ENCODE assay signal across 28 cellular contexts in genomic region chr13:29561918-29562317, GRCh38. TPM values are rescaled to one million over a fixed set of nuclear protein-coding genes. Genes with fewer than 3 reads are reported as not detected.
DNase-seq lines count a peak whose midpoint lies in the region; ATAC-seq and TF ChIP-seq lines count a peak whose summit lies in the region.
"Had no signal": no experiment of that assay in that cellular context is flagged by ENCODE, and none has a peak within 500 bp of the region (broad histone marks: within the 10 kb centered on the region; RNA-seq: fewer than 3 reads in every experiment).

No MANE protein-coding gene starts in this region.

- DNase-seq in MCF 10A (ENCODE audit: unreplicated experiment) = peak; percentile 66
- no peak for DNase-seq in breast epithelium (ENCODE audit: low spot score in 2 of 2)
- peak; percentile 41 for DNase-seq in dermis blood vessel endothelial cell
- no peak for DNase-seq in left lobe of liver (ENCODE audit: low spot score)
- DNase-seq in transverse colon = no peak
- DNase-seq in DMS 273 (lab: John Stamatoyannopoulos, UW; ENCODE audit: unreplicated experiment) = no peak
- DNase-seq in stimulated activated CD4-positive, alpha-beta T cell treated with anti-CD3 and anti-CD28 coated beads, Interleukin-4, amount 100 ng/mL, for 4 hours = no peak
- DNase-seq: activated CD4-positive, alpha-beta T cell treated with anti-CD3 and anti-CD28 coated beads for 4 hours; activated naive CD8-positive, alpha-beta T cell treated with anti-CD3 and anti-CD28 coated beads, Interleukin-2, amount 50 U/mL, for 24 hours; activated T-cell treated with anti-CD3 and anti-CD28 coated beads, Interleukin-2, amount 50 U/mL, for 48 hours; CD4-positive, CD25-positive, alpha-beta regulatory T cell; cerebellar nuclear complex; foreskin melanocyte; hypothalamus; immature natural killer cell; left lung; MV-4-11; naive thymus-derived CD8-positive, alpha-beta T cell; NCI-H1436 treated with DMSO at 0.1 percent for 48 hours; occipital lobe; SK-N-SH; stimulated activated CD8-positive, alpha-beta memory T cell treated with anti-CD3 and anti-CD28 coated beads, Interleukin-4, amount 100 ng/mL, for 48 hours; stimulated activated naive CD8-positive, alpha-beta T cell treated with anti-CD3 and anti-CD28 coated beads, Interleukin-15, amount 100 ng/mL, for 72 hours had no signal

- TF ChIP-seq EP300 in transverse colon (IDR thresholded peaks at IDR 0.05; ENCODE audit: low read depth) = no peak

- peaks cover 12% of the 10 kb centered on the region for H3K36me3 Mint-ChIP-seq in MCF 10A (ENCODE audit: insufficient read depth, unreplicated experiment)
- H3K36me3 Mint-ChIP-seq: immature natural killer cell; mesothelial cell of epicardium; naive thymus-derived CD8-positive, alpha-beta T cell had no signal

- CTCF ChIA-PET in MCF 10A (lab: Yijun Ruan, JAX) = interaction anchor here (0.7 kb wide), 1 partner anchor 365 kb away, joined by 3 read pairs; no protein-coding TSS in a partner anchor

- in situ Hi-C loops in transverse colon (cut with MboI; ENCODE audit: low pct_ligation_motif_present in 1 of 4, low pct_unique_long_range_greater_than_20kb in 1 of 4, low sequenced_read_pairs in 3 of 4) = no loop called here

- no peak for TF ChIP-seq POLR2A in breast epithelium (IDR thresholded peaks at IDR 0.05)
- TF ChIP-seq POLR2A in transverse colon (IDR thresholded peaks at IDR 0.05) = no peak

- H3K4me3 ChIP-seq in breast epithelium = no peak overlapping the region
- H3K4me3 ChIP-seq in skeletal muscle satellite cell (ENCODE audit: low read length) = no peak overlapping the region
- H3K4me3 ChIP-seq in transverse colon = no peak overlapping the region
- H3K4me3 ChIP-seq: left lung, skin epidermis, thyroid gland had no signal

- WGBS in transverse colon (ENCODE audit: low coverage in 1 of 2), 2 donors = 90 to 100% methylated on average over 2 to 6 of the region's 6 CpGs

- TF ChIP-seq CTCF in MCF 10A (IDR thresholded peaks at IDR 0.05; ENCODE audit: unreplicated experiment) = no peak
- no peak for TF ChIP-seq CTCF in breast epithelium (IDR thresholded peaks at IDR 0.05)
- no peak for TF ChIP-seq CTCF in transverse colon (IDR thresholded peaks at IDR 0.05)

- H3K27me3 Mint-ChIP-seq in MCF 10A (ENCODE audit: insufficient read depth, unreplicated experiment) = no peaks in the 10 kb centered on the region
- H3K27me3 Mint-ChIP-seq: activated naive CD8-positive, alpha-beta T cell treated with anti-CD3 and anti-CD28 coated beads, Interleukin-2, amount 50 U/mL, for 24 hours; CD4-positive, CD25-positive, alpha-beta regulatory T cell; naive thymus-derived CD8-positive, alpha-beta T cell; stimulated activated naive CD8-positive, alpha-beta T cell treated with anti-CD3 and anti-CD28 coated beads, Interleukin-15, amount 100 ng/mL, for 72 hours had no signal

- BruUV-seq in MCF 10A (replicated peaks; lab: Mats Ljungman, UMichigan) = no TSS peak

- H3K4me3 Mint-ChIP-seq in MCF 10A (ENCODE audit: unreplicated experiment) = peak overlapping the region; percentile 17
- H3K4me3 Mint-ChIP-seq: activated naive CD8-positive, alpha-beta T cell treated with anti-CD3 and anti-CD28 coated beads, Interleukin-2, amount 50 U/mL, for 24 hours; CD4-positive, CD25-positive, alpha-beta regulatory T cell; immature natural killer cell; mesothelial cell of epicardium; naive thymus-derived CD8-positive, alpha-beta T cell; stimulated activated naive CD8-positive, alpha-beta T cell treated with anti-CD3 and anti-CD28 coated beads, Interleukin-15, amount 100 ng/mL, for 72 hours; T-helper 1 cell treated with Interleukin-12 subunit alpha and Interleukin-12 subunit beta and Interleukin-4 antibody, amounts not matched to agents 30 μg/mL and 1 μg/mL, for 36 hours had no signal

- H3K4me1 ChIP-seq in breast epithelium (no peaks in the 10 kb centered on the region), skeletal muscle satellite cell (ENCODE audit: control insufficient read depth, insufficient read depth, low read length) (peaks cover 19% of the 10 kb centered on the region), transverse colon (no peaks in the 10 kb centered on the region)
- H3K4me1 ChIP-seq: left lung, thyroid gland had no signal

- intact Hi-C loops in MCF 10A (cut with micrococcal nuclease) (loop anchor here (10.0 kb wide), 1 partner anchor 553 kb away; no protein-coding TSS in a partner anchor), breast epithelium (cut with DNase I; ENCODE audit: low total_unique reads) (no loop called here), transverse colon (cut with DNase I; ENCODE audit: low total_unique reads) (no loop called here)

- H3K9me3 ChIP-seq in breast epithelium = no peaks in the 10 kb centered on the region
- H3K9me3 ChIP-seq in skeletal muscle satellite cell (replicated peaks; ENCODE audit: low read length) = no peaks in the 10 kb centered on the region
- H3K9me3 ChIP-seq in transverse colon = no peaks in the 10 kb centered on the region
- H3K9me3 ChIP-seq: left lung, SK-N-SH, thyroid gland had no signal

- peak overlapping the region; percentile 36 for H3K27ac Mint-ChIP-seq in MCF 10A (ENCODE audit: low read depth, unreplicated experiment)
- H3K27ac Mint-ChIP-seq: activated naive CD8-positive, alpha-beta T cell treated with anti-CD3 and anti-CD28 coated beads, Interleukin-2, amount 50 U/mL, for 24 hours; immature natural killer cell; mesothelial cell of epicardium; stimulated activated naive CD8-positive, alpha-beta T cell treated with anti-CD3 and anti-CD28 coated beads, Interleukin-15, amount 100 ng/mL, for 72 hours; T-helper 1 cell treated with Interleukin-12 subunit alpha and Interleukin-12 subunit beta and Interleukin-4 antibody, amounts not matched to agents 30 μg/mL and 1 μg/mL, for 36 hours had no signal

- H3K27ac ChIP-seq in breast epithelium (no peak overlapping the region), transverse colon (no peak overlapping the region)
- H3K27ac ChIP-seq: left lung, skin epidermis, thyroid gland had no signal

- H3K4me1 Mint-ChIP-seq in MCF 10A (ENCODE audit: insufficient read depth, unreplicated experiment) = peaks cover 23% of the 10 kb centered on the region
- H3K4me1 Mint-ChIP-seq: immature natural killer cell had no signal

- H3K9ac ChIP-seq in skeletal muscle satellite cell (ENCODE audit: low read depth, low read length) = no peak overlapping the region
- H3K9ac ChIP-seq: SK-N-SH had no signal

- no peaks in the 10 kb centered on the region for H3K36me3 ChIP-seq in breast epithelium
- peaks cover 6% of the 10 kb centered on the region for H3K36me3 ChIP-seq in skeletal muscle satellite cell (ENCODE audit: insufficient read depth, low read length)
- H3K36me3 ChIP-seq in transverse colon = no peaks in the 10 kb centered on the region
- H3K36me3 ChIP-seq: left lung, thyroid gland had no signal

- no peaks in the 10 kb centered on the region for H3K9me3 Mint-ChIP-seq in MCF 10A (ENCODE audit: unreplicated experiment)
- H3K9me3 Mint-ChIP-seq: activated naive CD8-positive, alpha-beta T cell treated with anti-CD3 and anti-CD28 coated beads, Interleukin-2, amount 50 U/mL, for 24 hours; CD4-positive, CD25-positive, alpha-beta regulatory T cell; immature natural killer cell; mesothelial cell of epicardium; naive thymus-derived CD8-positive, alpha-beta T cell; stimulated activated naive CD8-positive, alpha-beta T cell treated with anti-CD3 and anti-CD28 coated beads, Interleukin-15, amount 100 ng/mL, for 72 hours; T-helper 1 cell treated with Interleukin-12 subunit alpha and Interleukin-12 subunit beta and Interleukin-4 antibody, amounts not matched to agents 30 μg/mL and 1 μg/mL, for 36 hours had no signal

- POLR2A ChIA-PET in MCF 10A (lab: Yijun Ruan, JAX) = interaction anchor here (1.2 to 4.3 kb wide), 3 partner anchors 34 to 288 kb away, joined by 3 to 30 read pairs (median 3); partner anchors contain the start of genes SLC7A1 and UBL3

- H3K27me3 ChIP-seq in breast epithelium (no peaks in the 10 kb centered on the region), skeletal muscle satellite cell (ENCODE audit: control insufficient read depth, insufficient read depth, low read length) (no peaks in the 10 kb centered on the region), transverse colon (no peaks in the 10 kb centered on the region)
- H3K27me3 ChIP-seq: left lung, thyroid gland had no signal

- peak; percentile 63 for ATAC-seq in left lobe of liver
- ATAC-seq: activated naive CD8-positive, alpha-beta T cell treated with anti-CD3 and anti-CD28 coated beads, Interleukin-2, amount 50 U/mL, for 24 hours; left lung; naive thymus-derived CD8-positive, alpha-beta T cell; stimulated activated naive CD8-positive, alpha-beta T cell treated with anti-CD3 and anti-CD28 coated beads, Interleukin-15, amount 100 ng/mL, for 72 hours had no signal

- peak overlapping the region; percentile 17 for H3K4me2 ChIP-seq in skeletal muscle satellite cell (ENCODE audit: low read length)
- H3K4me2 ChIP-seq: SK-N-SH had no signal

RNA-seq across cellular contexts. Expression of gene SLC7A1, which starts 33.6 kb away (rescaled TPM):
- 154 and 194 TPM in 2 replicates for total RNA-seq in MCF 10A (2022)
- 10 to 100 TPM in 2 of 3 donors, 1 to 10 TPM in 1; 6.6 to 15.4 (median 12.7) TPM for total RNA-seq in breast epithelium
- 17.7 and 69.5 TPM in 2 replicates for total RNA-seq in dermis blood vessel endothelial cell
- total RNA-seq in left lobe of liver = 1.1 TPM
- total RNA-seq in skeletal muscle satellite cell (2012; rRNA removed) = 24.1 and 25.6 TPM in 2 replicates
- total RNA-seq in transverse colon = 10 to 100 TPM; 10.8 to 21.4 (median 17.9) TPM

Comparison
In these comparisons a context has a peak if more than half of its experiments do, and no peak if none do; other contexts are left out.
1. DNase-seq: peak in MCF 10A (single experiment) and dermis blood vessel endothelial cell (single experiment); none in breast epithelium (0 of 2), left lobe of liver (single experiment), transverse colon (single experiment), DMS 273 (single experiment) and stimulated activated CD4-positive, alpha-beta T cell treated with anti-CD3 and anti-CD28 coated beads, Interleukin-4, amount 100 ng/mL, for 4 hours (0 of 2).